26 cellular contexts compared by ENCODE assay signal in the genomic region with DNA sequence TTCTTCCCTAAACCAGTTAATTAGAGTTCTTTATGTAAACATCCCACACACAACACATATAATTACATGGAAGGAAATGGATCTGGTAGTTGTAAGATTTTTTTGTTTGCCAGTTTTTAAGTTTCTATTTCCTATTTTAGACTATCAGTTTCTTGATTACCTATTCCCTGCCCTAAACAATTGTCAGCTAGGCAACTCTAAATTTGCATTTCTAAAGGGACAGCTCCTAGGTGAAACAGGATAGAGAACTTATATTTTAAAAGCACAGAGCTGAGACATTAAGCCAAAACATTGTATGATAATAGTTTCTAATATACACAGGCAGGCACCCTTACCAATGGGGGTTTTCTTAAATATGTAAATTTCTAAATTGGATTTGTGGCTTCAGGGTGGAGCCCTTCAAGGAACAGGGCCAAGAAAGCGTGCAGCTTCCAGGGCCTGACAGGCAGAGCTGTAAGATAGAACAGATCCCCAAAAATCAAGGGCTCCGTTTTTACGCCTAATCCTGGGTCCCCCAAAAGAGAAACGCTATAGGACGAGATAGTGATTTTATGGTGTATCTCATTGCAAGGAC. TPM values are rescaled to one million over a fixed set of nuclear protein-coding genes. Genes with fewer than 3 reads are reported as not detected.
A peak's percentile ranks its signal among the peaks of the same experiment; 100 is the strongest.
DNase-seq lines count a peak whose midpoint lies in the region; ATAC-seq, FAIRE-seq and TF ChIP-seq lines count a peak whose summit lies in the region.
"Had no signal": no experiment of that assay in that cellular context is flagged by ENCODE, and none has a peak within 500 bp of the region (broad histone marks: within the 10 kb centered on the region; RNA-seq: fewer than 3 reads in every experiment).

No MANE protein-coding gene starts in this region.

- no peak for TF ChIP-seq RAD21 in GM12878 (IDR thresholded peaks at IDR 0.05; ENCODE audit: insufficient read depth, low read depth, low read length)

- TF ChIP-seq CTCF in GM12878 (IDR thresholded peaks at IDR 0.05 in 2 of 3, conservative IDR thresholded peaks at IDR 0.05 in 1 of 3; ENCODE audit: control insufficient read depth in 2 of 3, extremely low read depth in 1 of 3, insufficient read depth in 1 of 3, low read depth in 3 of 3, low read length in 3 of 3) = no peak

- TF ChIP-seq EP300 in GM12878 (IDR thresholded peaks at IDR 0.05; ENCODE audit: borderline replicate concordance in 1 of 2, control insufficient read depth in 1 of 2, low read depth in 2 of 2, low read length in 2 of 2) = no peak

- SMC1A ChIA-PET in GM12878 (lab: Charles Lee; ENCODE audit: uncharacterized antibody, unreplicated experiment) = interaction anchor here (2.0 kb wide), 1 partner anchor 18 kb away, joined by 4 read pairs; no protein-coding TSS in a partner anchor

- RAD21 ChIA-PET in GM12878 (lab: Charles Lee; ENCODE audit: unreplicated experiment) = no interaction called here

- no TSS peak for BruUV-seq in GM12878 (replicated peaks; lab: Mats Ljungman, UMichigan)

- no peak overlapping the region for H3K9ac ChIP-seq in GM12878 (ENCODE audit: control insufficient read depth, insufficient read depth, low read length)
- H3K9ac ChIP-seq: BLaER1 treated with 17β-estradiol and CSF1 and Interleukin-3, amounts not matched to agents 10 nM and 100 nM; KMS-11; SK-N-SH had no signal

- over 99% methylated on average over 5 of the region's 5 CpGs for WGBS in GM12878 (ENCODE audit: insufficient coverage, insufficient replicate concordance, low lambda C conversion rate, missing lambda C conversion rate)

- CTCF ChIA-PET in GM12878 (lab: Yijun Ruan, JAX) = no interaction called here

- no peak overlapping the region for H3K4me3 ChIP-seq in GM12878
- H3K4me3 ChIP-seq: A549; BLaER1 treated with 17β-estradiol and CSF1 and Interleukin-3, amounts not matched to agents 10 nM and 100 nM had no signal

- H3K27ac ChIP-seq in GM12878 (ENCODE audit: control insufficient read depth, insufficient read depth) = no peak overlapping the region
- H3K27ac ChIP-seq: A549; BLaER1 treated with 17β-estradiol and CSF1 and Interleukin-3, amounts not matched to agents 10 nM and 100 nM; KMS-11; RWPE1 had no signal

- TF ChIP-seq POLR2A in GM12878 (IDR thresholded peaks at IDR 0.05; ENCODE audit: low read depth, low read length) = no peak

- POLR2A ChIA-PET in GM12878 (lab: Charles Lee) = no interaction called here

- ATAC-seq in GM19043 (IDR thresholded peaks at IDR 0.05; ENCODE audit: low read depth, unreplicated experiment) (peak; percentile 51), GM21717 (IDR thresholded peaks at IDR 0.05; ENCODE audit: unreplicated experiment) (peak; percentile 51), HG03280 (IDR thresholded peaks at IDR 0.05; ENCODE audit: unreplicated experiment) (peak; percentile 68), GM12878 (peak; percentile 29; the same call in 1 of the 3 replicates)
- ATAC-seq: A549 had no signal

- H3K4me2 ChIP-seq in GM12878 (ENCODE audit: control insufficient read depth, insufficient read depth) = no peak overlapping the region
- H3K4me2 ChIP-seq: A549; BLaER1 treated with 17β-estradiol and CSF1 and Interleukin-3, amounts not matched to agents 10 nM and 100 nM; KMS-11; SK-N-SH had no signal

- no peaks in the 10 kb centered on the region for H3K27me3 ChIP-seq in GM12878 (replicated peaks in 1 of 2; ENCODE audit: control insufficient read depth in 2 of 2, insufficient read depth in 2 of 2, low read length in 1 of 2)
- H3K27me3 ChIP-seq: BLaER1 treated with 17β-estradiol and CSF1 and Interleukin-3, amounts not matched to agents 10 nM and 100 nM had no signal

- H3K9me3 ChIP-seq in GM12878 (replicated peaks; ENCODE audit: control insufficient read depth, insufficient read depth, low read length) = no peaks in the 10 kb centered on the region
- H3K9me3 ChIP-seq: A549; BLaER1 treated with 17β-estradiol and CSF1 and Interleukin-3, amounts not matched to agents 10 nM and 100 nM; Caco-2; SK-N-SH had no signal

- no peaks in the 10 kb centered on the region for H3K79me2 ChIP-seq in GM12878 (ENCODE audit: control insufficient read depth, insufficient read depth, low read length)

- DNase-seq in GM12878 (ENCODE audit: low read depth, low spot score) (no peak), AG08395 (ENCODE audit: low spot score) (no peak), MV-4-11 (lab: John Stamatoyannopoulos, UW) (no peak), Ammon's horn (ENCODE audit: low spot score) (no peak), NCI-H446 treated with DMSO at 0.1 percent for 48 hours (lab: John Stamatoyannopoulos, UW) (no peak)
- DNase-seq: Caco-2; CD4-positive, alpha-beta memory T cell; HFFc6; NCI-H1694; NCI-H2081 treated with DMSO at 0.1 percent for 48 hours; NCI-H446; NCI-H526 treated with DMSO at 0.1 percent for 48 hours; NK-92 treated with Interleukin-12 subunit alpha and Interleukin-12 subunit beta, amount 100 ng/mL, for 24 hours; SHP77 treated with DMSO at 0.1 percent for 48 hours; SK-N-SH had no signal

- H4K20me1 ChIP-seq in GM12878 (ENCODE audit: control insufficient read depth, insufficient read depth) = no peaks in the 10 kb centered on the region
- H4K20me1 ChIP-seq: BLaER1 treated with 17β-estradiol and CSF1 and Interleukin-3, amounts not matched to agents 10 nM and 100 nM had no signal

- no peak for FAIRE-seq in GM12878 (lab: Jason Lieb, UNC)
- FAIRE-seq: GM12892, H54, HTR-8/SVneo had no signal

- in situ Hi-C loops in GM12878 (cut with MboI) = no loop called here

- no peak overlapping the region for H2AFZ ChIP-seq in GM12878 (ENCODE audit: control insufficient read depth, low read depth, low read length)

- intact Hi-C loops in GM12878 (cut with micrococcal nuclease; ENCODE audit: unreplicated experiment) = no loop called here

- H3K36me3 ChIP-seq in GM12878 (ENCODE audit: control insufficient read depth in 2 of 2, insufficient read depth in 2 of 2, low read length in 1 of 2) = no peaks in the 10 kb centered on the region
- H3K36me3 ChIP-seq: BLaER1 treated with 17β-estradiol and CSF1 and Interleukin-3, amounts not matched to agents 10 nM and 100 nM had no signal

- peaks cover 4% of the 10 kb centered on the region; the same call in 1 of the 2 replicates for H3K4me1 ChIP-seq in GM12878 (ENCODE audit: control insufficient read depth, insufficient read depth, low read length)
- H3K4me1 ChIP-seq: BLaER1 treated with 17β-estradiol and CSF1 and Interleukin-3, amounts not matched to agents 10 nM and 100 nM had no signal

TF ChIP-seq in GM12878, 131 proteins besides CTCF, POLR2A, EP300 and RAD21 (continues in another document):
- TF ChIP-seq SMAD5 (IDR thresholded peaks at IDR 0.05; ENCODE audit: low read depth) = no peak
- TF ChIP-seq, protein P1, sequence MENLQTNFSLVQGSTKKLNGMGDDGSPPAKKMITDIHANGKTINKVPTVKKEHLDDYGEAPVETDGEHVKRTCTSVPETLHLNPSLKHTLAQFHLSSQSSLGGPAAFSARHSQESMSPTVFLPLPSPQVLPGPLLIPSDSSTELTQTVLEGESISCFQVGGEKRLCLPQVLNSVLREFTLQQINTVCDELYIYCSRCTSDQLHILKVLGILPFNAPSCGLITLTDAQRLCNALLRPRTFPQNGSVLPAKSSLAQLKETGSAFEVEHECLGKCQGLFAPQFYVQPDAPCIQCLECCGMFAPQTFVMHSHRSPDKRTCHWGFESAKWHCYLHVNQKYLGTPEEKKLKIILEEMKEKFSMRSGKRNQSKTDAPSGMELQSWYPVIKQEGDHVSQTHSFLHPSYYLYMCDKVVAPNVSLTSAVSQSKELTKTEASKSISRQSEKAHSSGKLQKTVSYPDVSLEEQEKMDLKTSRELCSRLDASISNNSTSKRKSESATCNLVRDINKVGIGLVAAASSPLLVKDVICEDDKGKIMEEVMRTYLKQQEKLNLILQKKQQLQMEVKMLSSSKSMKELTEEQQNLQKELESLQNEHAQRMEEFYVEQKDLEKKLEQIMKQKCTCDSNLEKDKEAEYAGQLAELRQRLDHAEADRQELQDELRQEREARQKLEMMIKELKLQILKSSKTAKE (IDR thresholded peaks at IDR 0.05; ENCODE audit: low read depth, poor library complexity, severe bottlenecking) = no peak
- TF ChIP-seq BCLAF1 (IDR thresholded peaks at IDR 0.05) = no peak
- no peak for TF ChIP-seq SUZ12 (IDR thresholded peaks at IDR 0.05; ENCODE audit: unreplicated experiment)

RNA-seq across cellular contexts. Expression of gene LEKR1, which starts 8.9 kb away (rescaled TPM):
- 13.6 and 45.8 TPM in 2 replicates for total RNA-seq in GM12878 (2013; cell fraction: nucleolus; rRNA removed)
- total RNA-seq in GM12878 (2014; rRNA removed) (0.76 and 1.2 TPM in 2 replicates), GM12878 (2014; rRNA removed; fragmentation: Illumina TruSeq; extraction: Trizol) (1.1 and 2.8 TPM in 2 replicates), GM12878 (2021) (1.1 and 1.2 TPM in 2 replicates)
- 0.37 TPM for polyA plus RNA-seq in GM12878 (2011; ENCODE audit: low read depth)
- polyA plus RNA-seq in GM12878 (2011; rRNA removed) (0.90 and 3.1 TPM in 2 replicates), GM12878 (2014; fragmentation: Illumina TruSeq; extraction: Trizol) (0.48 and 2.2 TPM in 2 replicates), GM12878 (2014; fragmentation: Nextera tagmentation; extraction: Ambion mirVana) (1 to 10 TPM; 1.3 to 1.6 TPM), GM12878 (2014; rRNA removed) (1.3 and 1.6 TPM in 2 replicates), GM12878 (2016; fragmentation: Nextera tagmentation; extraction: Ambion mirVana) (1 to 10 TPM; 2.6 to 3.2 TPM)
- 0.33 and 0.84 TPM in 2 replicates for polyA plus RNA-seq in GM12878 (2011; cell fraction: cytosol; rRNA removed)
- 1.1 and 1.7 TPM in 2 replicates for polyA plus RNA-seq in GM12878 (2011; cell fraction: nucleus; rRNA removed)
- polyA plus RNA-seq in GM12878 (2012) = 0.83 and 1.1 TPM in 2 replicates
- 2.3 TPM in 2 replicates for polyA minus RNA-seq in GM12878 (2011; rRNA and poly(A)+ RNA removed)
- polyA minus RNA-seq in GM12878 (2011; cell fraction: cytosol; rRNA and poly(A)+ RNA removed) = not detected in 2 replicates
- 5.2 and 6.0 TPM in 2 replicates for polyA minus RNA-seq in GM12878 (2011; cell fraction: nucleus; rRNA and poly(A)+ RNA removed)
- total RNA-seq: G401 had no signal
